ENCODE assay signal across 15 cellular contexts in the genomic region with DNA sequence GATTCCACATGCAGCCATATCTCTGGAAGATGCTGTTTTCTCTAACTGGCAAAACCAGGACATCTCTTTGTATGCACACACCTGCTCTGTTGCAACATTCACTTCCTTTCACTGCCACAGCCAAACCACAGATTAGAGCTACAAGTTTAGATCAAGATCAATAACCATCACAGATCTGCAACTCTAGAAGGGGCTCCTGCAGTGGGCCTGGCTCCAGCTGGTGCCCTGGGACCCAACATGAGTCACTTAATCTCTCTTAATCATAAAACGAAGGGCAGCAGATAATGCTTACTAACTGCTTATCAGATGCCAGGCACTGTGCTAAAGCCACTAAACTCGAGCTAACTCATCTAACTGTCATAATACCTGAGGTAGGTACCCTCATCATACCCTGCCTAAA. TPM values are rescaled to one million over a fixed set of nuclear protein-coding genes. Genes with fewer than 3 reads are reported as not detected.
A peak's percentile ranks its signal among the peaks of the same experiment; 100 is the strongest.
DNase-seq lines count a peak whose midpoint lies in the region; ATAC-seq and TF ChIP-seq lines count a peak whose summit lies in the region.
"Had no signal": no experiment of that assay in that cellular context is flagged by ENCODE, and none has a peak within 500 bp of the region (broad histone marks: within the 10 kb centered on the region; RNA-seq: fewer than 3 reads in every experiment).

No MANE protein-coding gene starts in this region.

- no peak overlapping the region for H3K4me3 ChIP-seq in BLaER1
- H3K4me3 ChIP-seq in DND-41 (ENCODE audit: low read depth in 1 of 2, low read length in 2 of 2), result no peak overlapping the region
- H3K4me3 ChIP-seq in coronary artery, result no peak overlapping the region

- H3K27ac ChIP-seq in BLaER1 (peak overlapping the region; percentile 23; the same call in 1 of the 2 replicates), DND-41 (ENCODE audit: low read length) (peak overlapping the region; percentile 38), coronary artery (no peak overlapping the region)
- H3K27ac ChIP-seq: C4-2B had no signal

- peaks cover 23% of the 10 kb centered on the region for H4K20me1 ChIP-seq in BLaER1
- peaks cover 4% of the 10 kb centered on the region; the same call in 1 of the 2 replicates for H4K20me1 ChIP-seq in DND-41 (ENCODE audit: insufficient read depth, low read length)

- H3K79me2 ChIP-seq in DND-41 (ENCODE audit: insufficient read depth, low read length), result no peaks in the 10 kb centered on the region

- intact Hi-C loops in activated T-helper 2 cell treated with anti-CD3 and anti-CD28 coated beads, Interferon-gamma antibody, Interleukin-2, Interleukin-4, amounts not matched to agents 10 μg/mL and 5 μg/mL and 100 μg/mL, durations not matched to agents 14 hours and 24 hours and 36 hours (cut with micrococcal nuclease), result loop anchor here (1.0 kb wide), 2 partner anchors 9 kb away; no protein-coding TSS in a partner anchor

- H3K36me3 Mint-ChIP-seq in activated T-helper 2 cell treated with anti-CD3 and anti-CD28 coated beads, Interferon-gamma antibody, Interleukin-2, Interleukin-4, amounts not matched to agents 10 μg/mL and 5 μg/mL and 100 μg/mL, durations not matched to agents 14 hours and 24 hours and 36 hours (ENCODE audit: low read depth), result peaks cover 29% of the 10 kb centered on the region

- H3K4me2 ChIP-seq in BLaER1 (peak overlapping the region; percentile 59), DND-41 (ENCODE audit: insufficient read depth, low read length) (peak overlapping the region; percentile 7; the same call in 1 of the 2 replicates)

- no peak overlapping the region for H2AFZ ChIP-seq in DND-41 (ENCODE audit: low read depth, low read length)

- no peak overlapping the region for H3K9ac ChIP-seq in BLaER1
- H3K9ac ChIP-seq in DND-41 (ENCODE audit: low read depth, low read length), result no peak overlapping the region

- ATAC-seq in DND-41 (ENCODE audit: insufficient read depth, low read depth), result peak; percentile 85
- no peak for ATAC-seq in GM21619 (IDR thresholded peaks at IDR 0.05; ENCODE audit: unreplicated experiment)
- no peak for ATAC-seq in GM21786 (IDR thresholded peaks at IDR 0.05; ENCODE audit: unreplicated experiment)
- ATAC-seq: left ventricle myocardium superior had no signal

- DNase-seq in DND-41 (peak; percentile 69), NCI-H82 treated with DMSO at 0.1 percent for 48 hours (lab: John Stamatoyannopoulos, UW; ENCODE audit: unreplicated experiment) (peak; percentile 13), medulla oblongata (ENCODE audit: extremely low spot score) (no peak), coronary artery (ENCODE audit: low spot score) (no peak)
- DNase-seq in activated T-helper 2 cell treated with anti-CD3 and anti-CD28 coated beads, Interferon-gamma antibody, Interleukin-2, Interleukin-4, amounts not matched to agents 10 μg/mL and 5 μg/mL and 100 μg/mL, durations not matched to agents 14 hours and 24 hours and 36 hours (ENCODE audit: low spot score), result peak; percentile 37
- DNase-seq: anterior cingulate cortex, hypothalamus, left ventricle myocardium superior, NCI-H1417, SIG-M5 had no signal

- peak overlapping the region; percentile 49 for H3K4me3 Mint-ChIP-seq in activated T-helper 2 cell treated with anti-CD3 and anti-CD28 coated beads, Interferon-gamma antibody, Interleukin-2, Interleukin-4, amounts not matched to agents 10 μg/mL and 5 μg/mL and 100 μg/mL, durations not matched to agents 14 hours and 24 hours and 36 hours (ENCODE audit: low read depth)
- H3K4me3 Mint-ChIP-seq: dendritic cell treated with granulocyte-macrophage colony-stimulating factor and Interleukin-4, amounts not matched to agents 40 ng/mL and 50 ng/mL, for 4 days had no signal

- H3K36me3 ChIP-seq in BLaER1 (no peaks in the 10 kb centered on the region), DND-41 (ENCODE audit: insufficient read depth, low read length) (no peaks in the 10 kb centered on the region)

- H3K27ac Mint-ChIP-seq in activated T-helper 2 cell treated with anti-CD3 and anti-CD28 coated beads, Interferon-gamma antibody, Interleukin-2, Interleukin-4, amounts not matched to agents 10 μg/mL and 5 μg/mL and 100 μg/mL, durations not matched to agents 14 hours and 24 hours and 36 hours, result peak overlapping the region; percentile 70
- H3K27ac Mint-ChIP-seq: dendritic cell treated with granulocyte-macrophage colony-stimulating factor and Interleukin-4, amounts not matched to agents 40 ng/mL and 50 ng/mL, for 4 days had no signal

- H3K27me3 ChIP-seq in BLaER1, result no peaks in the 10 kb centered on the region
- H3K27me3 ChIP-seq in DND-41 (ENCODE audit: insufficient read depth, low read length, poor library complexity), result no peaks in the 10 kb centered on the region

- H3K27me3 Mint-ChIP-seq in activated T-helper 2 cell treated with anti-CD3 and anti-CD28 coated beads, Interferon-gamma antibody, Interleukin-2, Interleukin-4, amounts not matched to agents 10 μg/mL and 5 μg/mL and 100 μg/mL, durations not matched to agents 14 hours and 24 hours and 36 hours (ENCODE audit: low read depth), result no peaks in the 10 kb centered on the region
- H3K27me3 Mint-ChIP-seq: dendritic cell treated with granulocyte-macrophage colony-stimulating factor and Interleukin-4, amounts not matched to agents 40 ng/mL and 50 ng/mL, for 4 days had no signal

- H3K4me1 Mint-ChIP-seq in activated T-helper 2 cell treated with anti-CD3 and anti-CD28 coated beads, Interferon-gamma antibody, Interleukin-2, Interleukin-4, amounts not matched to agents 10 μg/mL and 5 μg/mL and 100 μg/mL, durations not matched to agents 14 hours and 24 hours and 36 hours (ENCODE audit: low read depth), result peaks cover 77% of the 10 kb centered on the region

- H3K4me1 ChIP-seq in BLaER1 (peaks cover 71% of the 10 kb centered on the region), DND-41 (ENCODE audit: insufficient read depth, low read length) (peaks cover 58% of the 10 kb centered on the region)

- H3K9me3 ChIP-seq in BLaER1, result no peaks in the 10 kb centered on the region
- no peaks in the 10 kb centered on the region for H3K9me3 ChIP-seq in DND-41 (ENCODE audit: insufficient read depth, low read length, severe bottlenecking)

- H3K9me3 Mint-ChIP-seq in activated T-helper 2 cell treated with anti-CD3 and anti-CD28 coated beads, Interferon-gamma antibody, Interleukin-2, Interleukin-4, amounts not matched to agents 10 μg/mL and 5 μg/mL and 100 μg/mL, durations not matched to agents 14 hours and 24 hours and 36 hours, result no peaks in the 10 kb centered on the region
- H3K9me3 Mint-ChIP-seq: dendritic cell treated with granulocyte-macrophage colony-stimulating factor and Interleukin-4, amounts not matched to agents 40 ng/mL and 50 ng/mL, for 4 days had no signal

- TF ChIP-seq CTCF in DND-41 (IDR thresholded peaks at IDR 0.05; ENCODE audit: borderline replicate concordance, extremely low read depth, low read length, poor library complexity, severe bottlenecking), result no peak
- no peak for TF ChIP-seq CTCF in coronary artery (IDR thresholded peaks at IDR 0.05)

RNA-seq across cellular contexts. Expression of a gene that starts 22.1 kb away (rescaled TPM):
- 40.8 and 41.5 TPM in 2 replicates for total RNA-seq in activated T-helper 2 cell treated with anti-CD3 and anti-CD28 coated beads, Interferon-gamma antibody, Interleukin-2, Interleukin-4, amounts not matched to agents 10 μg/mL and 5 μg/mL and 100 μg/mL, durations not matched to agents 14 hours and 24 hours and 36 hours

Comparison
In these comparisons a context has a peak if more than half of its experiments do, and no peak if none do; other contexts are left out.
1. H3K27ac ChIP-seq: peak in BLaER1 (single experiment) and DND-41 (single experiment); none in coronary artery (0 of 2).
2. DNase-seq: peak in DND-41 (single experiment), NCI-H82 treated with DMSO at 0.1 percent for 48 hours (single experiment) and activated T-helper 2 cell treated with anti-CD3 and anti-CD28 coated beads, Interferon-gamma antibody, Interleukin-2, Interleukin-4, amounts not matched to agents 10 μg/mL and 5 μg/mL and 100 μg/mL, durations not matched to agents 14 hours and 24 hours and 36 hours (single experiment); none in medulla oblongata (single experiment) and coronary artery (single experiment).